ENCODE assay signal across 8 cellular contexts in the genomic region with DNA sequence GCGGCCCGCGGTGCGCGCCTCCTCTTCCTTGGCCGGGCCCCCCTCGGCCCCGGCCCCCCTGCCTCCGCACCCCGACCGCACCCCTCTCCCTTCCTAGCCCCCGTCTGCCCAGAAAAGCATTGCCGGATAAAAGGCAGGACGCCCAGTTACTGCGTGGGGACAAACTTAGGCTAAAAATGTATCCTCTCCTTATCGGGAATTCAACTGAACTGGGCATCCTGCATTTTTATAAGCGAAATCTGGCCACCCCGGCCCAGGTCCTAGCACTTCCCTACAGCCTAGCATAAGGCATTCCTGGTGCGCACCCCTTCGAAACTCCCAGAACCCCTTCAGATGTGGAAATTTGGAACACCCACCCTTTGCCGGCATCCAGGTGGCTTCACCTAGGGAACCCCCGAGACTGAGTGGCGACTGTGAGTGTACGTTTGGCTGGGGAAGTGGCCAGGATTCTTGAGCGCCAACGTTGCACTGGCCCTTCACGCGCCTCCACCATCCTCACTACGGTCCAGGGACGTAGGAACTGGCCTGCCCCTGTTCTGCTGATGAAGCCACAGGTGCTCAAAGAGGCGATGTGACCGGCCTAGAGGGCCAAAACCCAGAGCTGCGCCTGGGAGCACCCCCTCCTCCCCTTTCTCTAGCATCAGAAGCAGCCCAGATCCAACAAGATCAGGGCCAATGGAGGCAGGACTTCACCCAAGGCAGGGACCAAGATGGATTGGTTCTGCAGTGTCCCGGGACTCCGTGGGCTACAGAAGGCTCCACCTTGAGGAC. TPM values are rescaled to one million over a fixed set of nuclear protein-coding genes. Genes with fewer than 3 reads are reported as not detected.
DNase-seq lines count a peak whose midpoint lies in the region; ATAC-seq and TF ChIP-seq lines count a peak whose summit lies in the region.

No MANE protein-coding gene starts in this region.

- peak overlapping the region; percentile 39 for H3K4me3 ChIP-seq in H7 (ENCODE audit: insufficient read depth, low read depth, low read length)
- peak overlapping the region; percentile 50 for H3K4me3 ChIP-seq in WERI-Rb-1 (ENCODE audit: low read depth, low read length)
- peak overlapping the region; percentile 44 to 69 for H3K4me3 ChIP-seq in gastroesophageal sphincter
- H3K4me3 ChIP-seq in skeletal muscle cell (ENCODE audit: low read depth, low read length), result peak overlapping the region; percentile 46

- ATAC-seq in gastroesophageal sphincter (no peak), GM19452 (IDR thresholded peaks at IDR 0.05; ENCODE audit: unreplicated experiment) (no peak), HG02623 (IDR thresholded peaks at IDR 0.05; ENCODE audit: unreplicated experiment) (no peak), HG03159 (IDR thresholded peaks at IDR 0.05; ENCODE audit: unreplicated experiment) (no peak), HG02759 (IDR thresholded peaks at IDR 0.05; ENCODE audit: unreplicated experiment) (no peak)

- DNase-seq in H7 (peak; percentile 58), WERI-Rb-1 (no peak), skeletal muscle cell (ENCODE audit: low read depth) (no peak)

- H3K36me3 ChIP-seq in H7 (replicated peaks; ENCODE audit: control insufficient read depth, insufficient read depth, low read length), result no peaks in the 10 kb centered on the region
- peaks cover 2% of the 10 kb centered on the region; the same call in 1 of the 2 replicates for H3K36me3 ChIP-seq in WERI-Rb-1
- no peaks in the 10 kb centered on the region for H3K36me3 ChIP-seq in gastroesophageal sphincter

- H3K27me3 ChIP-seq in H7 (ENCODE audit: control insufficient read depth, insufficient read depth, low read length) (peaks cover 21% of the 10 kb centered on the region), WERI-Rb-1 (ENCODE audit: insufficient read depth, low read depth, severe bottlenecking) (no peaks in the 10 kb centered on the region), gastroesophageal sphincter (peaks cover 8% of the 10 kb centered on the region)

- H3K9me3 ChIP-seq in WERI-Rb-1 (ENCODE audit: severe bottlenecking) (no peaks in the 10 kb centered on the region), gastroesophageal sphincter (no peaks in the 10 kb centered on the region)

- no peak for TF ChIP-seq POLR2A in gastroesophageal sphincter (IDR thresholded peaks at IDR 0.05)

- TF ChIP-seq EP300 in gastroesophageal sphincter (IDR thresholded peaks at IDR 0.05), result no peak

- peaks cover 0 to 35% (median 14%) of the 10 kb centered on the region in 3 donors for H3K4me1 ChIP-seq in gastroesophageal sphincter

- TF ChIP-seq CTCF in WERI-Rb-1 (IDR thresholded peaks at IDR 0.05; ENCODE audit: low read depth, low read length) (no peak), gastroesophageal sphincter (IDR thresholded peaks at IDR 0.05) (no peak)

- 0 to 46% methylated on average over 4 to 9 of the region's 35 CpGs for WGBS in gastroesophageal sphincter (ENCODE audit: low coverage in 1 of 2), 2 donors

- H3K27ac ChIP-seq in WERI-Rb-1 (no peak overlapping the region), gastroesophageal sphincter (peak overlapping the region in 3 of 4 donors; percentile 77 to 83 (median 82))

RNA-seq across cellular contexts. Expression of gene RNF4, which starts 5.7 kb away (rescaled TPM):
- total RNA-seq in H7 (2014; rRNA removed; shearing (Covaris generic)), result 79.6 and 82.8 TPM in 2 replicates
- 10 to 100 TPM; 30.2 to 64.3 (median 43.1) TPM for total RNA-seq in gastroesophageal sphincter

RNA-seq across cellular contexts. Expression of gene CFAP99, which starts 44.4 kb away (rescaled TPM):
- not detected in 2 replicates for total RNA-seq in H7 (2014; rRNA removed; shearing (Covaris generic))
- not detected for total RNA-seq in gastroesophageal sphincter

RNA-seq across cellular contexts. Expression of gene ZFYVE28, which starts 44.7 kb away (rescaled TPM):
- total RNA-seq in H7 (2014; rRNA removed; shearing (Covaris generic)), result 2.1 and 5.7 TPM in 2 replicates
- 10 to 100 TPM in 2 of 4 donors, 1 to 10 TPM in 2; 4.4 to 12.0 (median 8.2) TPM for total RNA-seq in gastroesophageal sphincter
